In the genomic region with DNA sequence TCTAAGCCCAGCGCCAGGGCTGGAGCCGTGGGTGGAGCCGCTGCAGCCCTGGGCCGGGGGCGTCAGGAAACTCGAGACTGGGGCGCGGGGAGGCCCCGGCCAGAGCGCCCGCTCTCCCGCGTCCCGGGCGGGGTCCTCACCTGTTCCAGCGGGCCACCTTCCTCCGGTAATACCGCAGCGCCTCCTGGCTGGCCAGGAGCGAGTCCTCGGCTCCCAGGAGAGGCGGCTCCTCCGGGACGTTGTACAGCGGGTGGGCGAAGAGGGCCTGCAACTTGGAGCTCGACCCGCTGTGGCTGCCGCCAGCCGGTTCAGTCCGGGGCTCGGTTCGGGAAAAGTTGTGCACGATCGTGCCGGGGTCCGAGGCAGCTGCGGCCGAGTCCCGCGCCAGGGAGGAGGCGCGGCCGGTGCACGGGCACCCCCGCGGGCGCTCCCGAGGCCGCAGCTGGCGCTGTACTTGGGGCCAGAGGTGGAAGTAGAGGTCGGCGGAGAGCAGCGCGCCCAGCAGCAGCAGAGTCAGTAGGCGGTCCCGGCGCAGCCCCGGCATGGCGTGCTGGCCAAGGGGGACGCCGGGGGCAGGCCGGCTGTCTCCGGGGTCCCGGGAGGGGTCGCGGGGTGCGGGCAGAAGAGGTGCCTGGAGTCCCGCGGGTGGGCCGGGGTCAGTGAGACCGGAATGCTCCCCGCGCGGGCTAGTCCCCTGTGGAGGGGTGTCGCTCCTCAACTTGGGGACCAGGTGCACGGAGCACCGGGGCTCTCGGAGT, we compare ENCODE assay signal across 9 cellular contexts. TPM values are rescaled to one million over a fixed set of nuclear protein-coding genes. Genes with fewer than 3 reads are reported as not detected.
DNase-seq lines count a peak whose midpoint lies in the region; ATAC-seq, FAIRE-seq and TF ChIP-seq lines count a peak whose summit lies in the region.
"Had no signal": no experiment of that assay in that cellular context is flagged by ENCODE, and none has a peak within 500 bp of the region (broad histone marks: within the 10 kb centered on the region; RNA-seq: fewer than 3 reads in every experiment).

No MANE protein-coding gene starts in this region.

- DNase-seq in GM12892 (ENCODE audit: insufficient read length) (peak; percentile 23), T-helper 17 cell (no peak), fibroblast of mammary gland (ENCODE audit: low read depth) (no peak), neural crest cell (ENCODE audit: low read depth, low spot score) (peak; percentile 42), middle frontal gyrus (ENCODE audit: extremely low spot score, low spot score) (no peak), HT-29 (ENCODE audit: low spot score) (no peak)

- TF ChIP-seq CTCF in fibroblast of mammary gland (conservative IDR thresholded peaks at IDR 0.05; ENCODE audit: control insufficient read depth, insufficient read depth, low read depth, low read length) (no peak), neural crest cell (conservative IDR thresholded peaks at IDR 0.05) (no peak)

- H3K27ac Mint-ChIP-seq in T-helper 17 cell (no peak overlapping the region), neural crest cell (ENCODE audit: unreplicated experiment) (no peak overlapping the region)

- H3K4me3 ChIP-seq in fibroblast of mammary gland (ENCODE audit: control insufficient read depth, low read depth, low read length): peak overlapping the region; percentile 78

- H3K4me1 Mint-ChIP-seq in T-helper 17 cell (peaks cover 15% of the 10 kb centered on the region), neural crest cell (peaks cover 19% of the 10 kb centered on the region)

- H3K36me3 Mint-ChIP-seq in T-helper 17 cell (ENCODE audit: low read depth) (peaks cover 5% of the 10 kb centered on the region), neural crest cell (ENCODE audit: low read depth) (no peaks in the 10 kb centered on the region)

- H3K4me3 Mint-ChIP-seq in T-helper 17 cell: peak overlapping the region; percentile 89
- H3K4me3 Mint-ChIP-seq in neural crest cell: peak overlapping the region; percentile 83

- H3K9me3 Mint-ChIP-seq in neural crest cell: no peaks in the 10 kb centered on the region

- no peak for FAIRE-seq in GM12892 (lab: Jason Lieb, UNC)

- no peaks in the 10 kb centered on the region for H3K9me3 ChIP-seq in T-helper 17 cell (ENCODE audit: control insufficient read depth, low read length, poor library complexity, severe bottlenecking)

- peak; percentile 36 for ATAC-seq in T-helper 17 cell
- no peak for ATAC-seq in HG02678 (IDR thresholded peaks at IDR 0.05; ENCODE audit: unreplicated experiment)
- ATAC-seq in HG03442 (IDR thresholded peaks at IDR 0.05; ENCODE audit: unreplicated experiment): no peak

- no peak for TF ChIP-seq POLR2A in GM12892 (IDR thresholded peaks at IDR 0.05; ENCODE audit: low read depth, low read length)

- H3K27me3 Mint-ChIP-seq in T-helper 17 cell (peaks cover 75% of the 10 kb centered on the region), neural crest cell (ENCODE audit: low read depth) (peaks cover 54% of the 10 kb centered on the region)

RNA-seq across cellular contexts. Expression of a gene that starts 0.9 kb away (rescaled TPM):
- polyA plus RNA-seq in GM12892 (2012; ENCODE audit: missing spikeins): 0.61 TPM
- total RNA-seq in T-helper 17 cell: under 1 TPM in 1 of 2 donors, not detected in 1; 0.42 TPM
- total RNA-seq in neural crest cell: 0.51 and 0.86 TPM in 2 replicates
- not detected in 2 replicates for total RNA-seq in HT-29 (2014; rRNA removed; shearing (Covaris generic))
- total RNA-seq: HT1080 had no signal

Comparison
In these comparisons a context has a peak if more than half of its experiments do, and no peak if none do; other contexts are left out.
1. DNase-seq: peak in GM12892 (single experiment) and neural crest cell (single experiment); none in T-helper 17 cell (0 of 3), fibroblast of mammary gland (single experiment), middle frontal gyrus (single experiment) and HT-29 (single experiment).